Comparison of ENCODE assay signal across 15 cellular contexts in genomic region chr5:130502702-130503101, GRCh38.
A peak's percentile ranks its signal among the peaks of the same experiment; 100 is the strongest.
DNase-seq lines count a peak whose midpoint lies in the region; ATAC-seq and TF ChIP-seq lines count a peak whose summit lies in the region.
"Had no signal": no experiment of that assay in that cellular context is flagged by ENCODE, and none has a peak within 500 bp of the region (broad histone marks: within the 10 kb centered on the region; RNA-seq: fewer than 3 reads in every experiment).

No MANE protein-coding gene starts in this region.

- POLR2A ChIA-PET in WTC11 (lab: Charles Lee): no interaction called here

- no peak for TF ChIP-seq CTCF in WTC11 (IDR thresholded peaks at IDR 0.05)

- H3K9me3 Mint-ChIP-seq in WTC11: peaks cover 6% of the 10 kb centered on the region; the same call in 1 of the 2 replicates
- H3K9me3 Mint-ChIP-seq: CD8-positive, alpha-beta memory T cell; H9 had no signal

- no peaks in the 10 kb centered on the region for H3K36me3 Mint-ChIP-seq in WTC11
- H3K36me3 Mint-ChIP-seq: CD8-positive, alpha-beta memory T cell had no signal

- DNase-seq in Caki2 (ENCODE audit: low read depth) (peak; percentile 16), WTC11 (ENCODE audit: low spot score) (no peak), left kidney (ENCODE audit: low read depth, low spot score) (peak; percentile 39), renal cortical epithelial cell (ENCODE audit: low read depth) (peak; percentile 83), SKM-1 (lab: John Stamatoyannopoulos, UW; ENCODE audit: unreplicated experiment) (no peak)
- DNase-seq in stimulated activated CD4-positive, alpha-beta T cell treated with anti-CD3 and anti-CD28 coated beads, Interleukin-1b, Interleukin-23, amount 100 ng/mL, for 48 hours: no peak
- DNase-seq: 8988T; AML-193; Caco-2; CD8-positive, alpha-beta memory T cell; DMS53; GF-D8; GOT3; H9 had no signal

- H3K4me3 Mint-ChIP-seq in WTC11: no peak overlapping the region
- H3K4me3 Mint-ChIP-seq: CD8-positive, alpha-beta memory T cell; H9 had no signal

- no peak overlapping the region for H3K27ac Mint-ChIP-seq in WTC11
- H3K27ac Mint-ChIP-seq: CD8-positive, alpha-beta memory T cell; H9 had no signal

- no peaks in the 10 kb centered on the region for H3K27me3 Mint-ChIP-seq in WTC11 (ENCODE audit: low read depth)
- H3K27me3 Mint-ChIP-seq: CD8-positive, alpha-beta memory T cell had no signal

- CTCF ChIA-PET in WTC11 (lab: Charles Lee): no interaction called here

- peaks cover 24% of the 10 kb centered on the region for H3K4me1 Mint-ChIP-seq in WTC11
- H3K4me1 Mint-ChIP-seq: CD8-positive, alpha-beta memory T cell had no signal

- peak; percentile 71 for ATAC-seq in WTC11
- no peak for ATAC-seq in GM21381 (IDR thresholded peaks at IDR 0.05; ENCODE audit: unreplicated experiment)

- in situ Hi-C loops in Caki2 (cut with HindIII; ENCODE audit: low pct_unique_long_range_greater_than_20kb, low sequenced_read_pairs): no loop called here

TF ChIP-seq in WTC11, 78 proteins besides CTCF, POLR2A, EP300 and RAD21:
- TF ChIP-seq, protein P1, sequence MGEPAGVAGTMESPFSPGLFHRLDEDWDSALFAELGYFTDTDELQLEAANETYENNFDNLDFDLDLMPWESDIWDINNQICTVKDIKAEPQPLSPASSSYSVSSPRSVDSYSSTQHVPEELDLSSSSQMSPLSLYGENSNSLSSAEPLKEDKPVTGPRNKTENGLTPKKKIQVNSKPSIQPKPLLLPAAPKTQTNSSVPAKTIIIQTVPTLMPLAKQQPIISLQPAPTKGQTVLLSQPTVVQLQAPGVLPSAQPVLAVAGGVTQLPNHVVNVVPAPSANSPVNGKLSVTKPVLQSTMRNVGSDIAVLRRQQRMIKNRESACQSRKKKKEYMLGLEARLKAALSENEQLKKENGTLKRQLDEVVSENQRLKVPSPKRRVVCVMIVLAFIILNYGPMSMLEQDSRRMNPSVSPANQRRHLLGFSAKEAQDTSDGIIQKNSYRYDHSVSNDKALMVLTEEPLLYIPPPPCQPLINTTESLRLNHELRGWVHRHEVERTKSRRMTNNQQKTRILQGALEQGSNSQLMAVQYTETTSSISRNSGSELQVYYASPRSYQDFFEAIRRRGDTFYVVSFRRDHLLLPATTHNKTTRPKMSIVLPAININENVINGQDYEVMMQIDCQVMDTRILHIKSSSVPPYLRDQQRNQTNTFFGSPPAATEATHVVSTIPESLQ (CRISPR knock-in tag; IDR thresholded peaks at IDR 0.05): no peak
- TF ChIP-seq HMGXB4 (CRISPR knock-in tag; IDR thresholded peaks at IDR 0.05) (no peak), CREB1 (CRISPR knock-in tag; IDR thresholded peaks at IDR 0.05) (no peak), AFF4 (CRISPR knock-in tag; IDR thresholded peaks at IDR 0.05; ENCODE audit: borderline replicate concordance) (no peak)

Comparison
In these comparisons a context has a peak if more than half of its experiments do, and no peak if none do; other contexts are left out.
1. DNase-seq: peak in Caki2 (single experiment), left kidney (single experiment) and renal cortical epithelial cell (single experiment); none in WTC11 (single experiment), stimulated activated CD4-positive, alpha-beta T cell treated with anti-CD3 and anti-CD28 coated beads, Interleukin-1b, Interleukin-23, amount 100 ng/mL, for 48 hours (single experiment) and SKM-1 (single experiment).